7 cellular contexts compared by ENCODE assay signal in the genomic region with DNA sequence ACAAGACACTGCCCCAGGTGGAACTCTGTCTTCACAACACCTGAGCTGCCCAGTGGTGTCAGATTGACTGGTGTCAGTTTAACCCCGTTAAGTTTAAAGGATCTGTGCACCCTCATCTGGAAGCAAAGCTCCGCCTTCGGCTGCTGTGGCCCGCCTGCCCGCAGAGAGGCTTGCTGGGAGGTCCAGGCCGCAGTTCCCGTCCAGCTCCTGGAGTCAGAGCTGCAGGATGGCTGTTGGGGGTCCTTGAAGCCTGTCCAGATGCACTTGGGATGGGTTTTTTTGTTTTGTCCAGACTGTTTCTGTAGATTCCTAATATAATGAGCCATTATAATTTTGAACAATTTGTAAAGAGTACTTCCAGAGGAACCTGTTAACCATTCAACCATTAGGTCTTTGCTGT.
"Had no signal": no experiment of that assay in that cellular context is flagged by ENCODE, and none has a peak within 500 bp of the region (broad histone marks: within the 10 kb centered on the region; RNA-seq: fewer than 3 reads in every experiment).

No MANE protein-coding gene starts in this region.

- H3K4me3 Mint-ChIP-seq: HFFc6, IgD-negative memory B cell had no signal

- H3K4me3 ChIP-seq: GM23248, HAP-1 had no signal

- DNase-seq: GM23248, GOT3, H7, HFFc6 had no signal

- H3K27me3 Mint-ChIP-seq: IgD-negative memory B cell had no signal

- H3K27ac ChIP-seq: GM23248, HL-60 had no signal

- H3K4me1 ChIP-seq: HAP-1 had no signal

- H3K9me3 ChIP-seq: HAP-1 had no signal

- H3K9me3 Mint-ChIP-seq: HFFc6, IgD-negative memory B cell had no signal
